8 cellular contexts compared by ENCODE assay signal in genomic region chr5:134177197-134178171, GRCh38. TPM values are rescaled to one million over a fixed set of nuclear protein-coding genes. Genes with fewer than 3 reads are reported as not detected.
DNase-seq lines count a peak whose midpoint lies in the region; ATAC-seq and TF ChIP-seq lines count a peak whose summit lies in the region.

No MANE protein-coding gene starts in this region.

- H3K4me3 ChIP-seq in BLaER1 treated with 17β-estradiol and CSF1 and Interleukin-3, amounts not matched to agents 10 nM and 100 nM: peak overlapping the region; percentile 70 to 99 (median 96)
- peak overlapping the region; percentile 98 for H3K4me3 ChIP-seq in choroid plexus epithelial cell (ENCODE audit: low read depth, low read length)

- peak overlapping the region; percentile 95 to 99 (median 98) for H3K4me3 Mint-ChIP-seq in IgD-negative memory B cell
- peak overlapping the region; percentile 96 for H3K4me3 Mint-ChIP-seq in stimulated activated naive CD8-positive, alpha-beta T cell treated with anti-CD3 and anti-CD28 coated beads, Interleukin-15, amount 100 ng/mL, for 72 hours

- H3K9me3 ChIP-seq in BLaER1 treated with 17β-estradiol and CSF1 and Interleukin-3, amounts not matched to agents 10 nM and 100 nM (replicated peaks in 1 of 11): no peaks in the 10 kb centered on the region

- peak overlapping the region; percentile 83 to 97 (median 93) for H3K4me2 ChIP-seq in BLaER1 treated with 17β-estradiol and CSF1 and Interleukin-3, amounts not matched to agents 10 nM and 100 nM

- no peak for TF ChIP-seq CTCF in choroid plexus epithelial cell (conservative IDR thresholded peaks at IDR 0.05; ENCODE audit: low read depth, low read length)

- peaks cover 14 to 19% (median 15%) of the 10 kb centered on the region in 11 experiments for H3K36me3 ChIP-seq in BLaER1 treated with 17β-estradiol and CSF1 and Interleukin-3, amounts not matched to agents 10 nM and 100 nM

- H3K27me3 ChIP-seq in BLaER1 treated with 17β-estradiol and CSF1 and Interleukin-3, amounts not matched to agents 10 nM and 100 nM: no peaks in the 10 kb centered on the region

- H3K4me1 Mint-ChIP-seq in IgD-negative memory B cell: peaks cover 4 to 26% (median 22%) of the 10 kb centered on the region in 3 donors
- peaks cover 31% of the 10 kb centered on the region for H3K4me1 Mint-ChIP-seq in stimulated activated naive CD8-positive, alpha-beta T cell treated with anti-CD3 and anti-CD28 coated beads, Interleukin-15, amount 100 ng/mL, for 72 hours

- H3K27ac ChIP-seq in BLaER1 treated with 17β-estradiol and CSF1 and Interleukin-3, amounts not matched to agents 10 nM and 100 nM: peak overlapping the region; percentile 93 to 100 (median 99)

- ATAC-seq in GM18867 (IDR thresholded peaks at IDR 0.05; ENCODE audit: unreplicated experiment): peak; percentile 29
- ATAC-seq in left lobe of liver: peak; percentile 70
- peak; percentile 58 for ATAC-seq in stimulated activated naive CD8-positive, alpha-beta T cell treated with anti-CD3 and anti-CD28 coated beads, Interleukin-15, amount 100 ng/mL, for 72 hours
- ATAC-seq in HG03571 (IDR thresholded peaks at IDR 0.05; ENCODE audit: unreplicated experiment): no peak

- H3K27me3 Mint-ChIP-seq in IgD-negative memory B cell: no peaks in the 10 kb centered on the region
- H3K27me3 Mint-ChIP-seq in stimulated activated naive CD8-positive, alpha-beta T cell treated with anti-CD3 and anti-CD28 coated beads, Interleukin-15, amount 100 ng/mL, for 72 hours: no peaks in the 10 kb centered on the region

- DNase-seq in RPMI8226: peak; percentile 80
- DNase-seq in choroid plexus epithelial cell (ENCODE audit: low read depth): peak; percentile 82
- DNase-seq in left lobe of liver (ENCODE audit: low spot score): no peak
- DNase-seq in stimulated activated naive CD8-positive, alpha-beta T cell treated with anti-CD3 and anti-CD28 coated beads, Interleukin-15, amount 100 ng/mL, for 72 hours: no peak

- H3K9me3 Mint-ChIP-seq in IgD-negative memory B cell: no peaks in the 10 kb centered on the region
- no peaks in the 10 kb centered on the region for H3K9me3 Mint-ChIP-seq in stimulated activated naive CD8-positive, alpha-beta T cell treated with anti-CD3 and anti-CD28 coated beads, Interleukin-15, amount 100 ng/mL, for 72 hours

- H3K4me1 ChIP-seq in BLaER1 treated with 17β-estradiol and CSF1 and Interleukin-3, amounts not matched to agents 10 nM and 100 nM: peaks cover 17 to 27% (median 26%) of the 10 kb centered on the region in 10 experiments

- H4K20me1 ChIP-seq in BLaER1 treated with 17β-estradiol and CSF1 and Interleukin-3, amounts not matched to agents 10 nM and 100 nM: peaks cover 37 to 42% (median 41%) of the 10 kb centered on the region in 11 experiments; a peak in 21 of 22 replicates

- peak overlapping the region; percentile 97 to 99 (median 98) for H3K27ac Mint-ChIP-seq in IgD-negative memory B cell
- peak overlapping the region; percentile 99 to 100 for H3K27ac Mint-ChIP-seq in stimulated activated naive CD8-positive, alpha-beta T cell treated with anti-CD3 and anti-CD28 coated beads, Interleukin-15, amount 100 ng/mL, for 72 hours

- H3K36me3 Mint-ChIP-seq in IgD-negative memory B cell: peaks cover 2% of the 10 kb centered on the region

- H3K9ac ChIP-seq in BLaER1 treated with 17β-estradiol and CSF1 and Interleukin-3, amounts not matched to agents 10 nM and 100 nM: peak overlapping the region; percentile 91 to 100 (median 100)

RNA-seq across cellular contexts. Expression of gene SKP1, which starts 0.7 kb away (rescaled TPM):
- 875 TPM for polyA plus RNA-seq in IgD-negative memory B cell
- total RNA-seq in left lobe of liver: 117 TPM

RNA-seq across cellular contexts. Expression of gene PPP2CA, which starts 48.4 kb away (rescaled TPM):
- polyA plus RNA-seq in IgD-negative memory B cell: 215 TPM
- 60.5 TPM for total RNA-seq in left lobe of liver

Comparison
In these comparisons a context has a peak if more than half of its experiments do, and no peak if none do; other contexts are left out.
1. DNase-seq: peak in RPMI8226 (single experiment) and choroid plexus epithelial cell (single experiment); none in left lobe of liver (single experiment) and stimulated activated naive CD8-positive, alpha-beta T cell treated with anti-CD3 and anti-CD28 coated beads, Interleukin-15, amount 100 ng/mL, for 72 hours (0 of 2).